8 cellular contexts compared by ENCODE assay signal in genomic region chr1:32337855-32338636, GRCh38. TPM values are rescaled to one million over a fixed set of nuclear protein-coding genes. Genes with fewer than 3 reads are reported as not detected.
A peak's percentile ranks its signal among the peaks of the same experiment; 100 is the strongest.
DNase-seq lines count a peak whose midpoint lies in the region; ATAC-seq, FAIRE-seq and TF ChIP-seq lines count a peak whose summit lies in the region.

No MANE protein-coding gene starts in this region.

- no peak for FAIRE-seq in small intestine (lab: Jason Lieb, UNC)

- H3K4me1 ChIP-seq in HCT116 (ENCODE audit: control insufficient read depth in 1 of 2, insufficient read depth in 2 of 2, low read length in 2 of 2), result peaks cover 9 to 45% of the 10 kb centered on the region in 2 experiments; a peak in 3 of 4 replicates
- peaks cover 25% of the 10 kb centered on the region for H3K4me1 ChIP-seq in SJCRH30
- H3K4me1 ChIP-seq in small intestine (ENCODE audit: control insufficient read depth in 2 of 2, insufficient read depth in 1 of 2, low read depth in 1 of 2, low read length in 1 of 2), result peaks cover 0 to 2% of the 10 kb centered on the region in 2 donors

- H3K79me2 ChIP-seq in HCT116 (ENCODE audit: insufficient read depth, low read length), result peaks cover 24% of the 10 kb centered on the region

- no peak overlapping the region for H3K4me2 ChIP-seq in HCT116 (ENCODE audit: low read length)

- no peaks in the 10 kb centered on the region for H3K9me2 ChIP-seq in HCT116 (ENCODE audit: insufficient read depth)

- in situ Hi-C loops in GM13977 (cut with MboI; ENCODE audit: low pct_unique_long_range_greater_than_20kb, low sequenced_read_pairs, unreplicated experiment), result no loop called here

- no peak overlapping the region for H3K9ac ChIP-seq in HCT116 (ENCODE audit: low read length)

- peaks cover 0 to 14% of the 10 kb centered on the region in 2 experiments; a peak in 1 of 4 replicates for H3K36me3 ChIP-seq in HCT116 (ENCODE audit: control insufficient read depth in 1 of 2, insufficient read depth in 2 of 2, low read length in 2 of 2)
- H3K36me3 ChIP-seq in SJCRH30, result peaks cover 19% of the 10 kb centered on the region
- H3K36me3 ChIP-seq in small intestine (ENCODE audit: control insufficient read depth in 2 of 2, insufficient read depth in 2 of 2, low read length in 2 of 2), result no peaks in the 10 kb centered on the region

- TF ChIP-seq CTCF in HCT116 (IDR thresholded peaks at IDR 0.05 in 2 of 3, conservative IDR thresholded peaks at IDR 0.05 in 1 of 3; ENCODE audit: borderline replicate concordance in 1 of 3, insufficient read depth in 1 of 3, low read depth in 2 of 3, low read length in 2 of 3) (no peak), GM13977 (IDR thresholded peaks at IDR 0.05; ENCODE audit: extremely low read depth, insufficient read depth, missing control alignments) (no peak)

- TF ChIP-seq POLR2A in HCT116 (IDR thresholded peaks at IDR 0.05; ENCODE audit: borderline replicate concordance, extremely low read depth, insufficient read depth, insufficient read length), result no peak

- no peaks in the 10 kb centered on the region for H4K20me1 ChIP-seq in HCT116 (ENCODE audit: insufficient read depth)

- RAD21 ChIA-PET in HCT116 (lab: Charles Lee; ENCODE audit: low non-redundant PET in 1 of 2, low total read pairs in 2 of 2, uncharacterized antibody in 2 of 2, unreplicated experiment in 2 of 2), result no interaction called here

- H3K27me3 ChIP-seq in HCT116 (ENCODE audit: insufficient read depth, low read length) (no peaks in the 10 kb centered on the region), SJCRH30 (no peaks in the 10 kb centered on the region), small intestine (ENCODE audit: control insufficient read depth in 2 of 2, insufficient read depth in 2 of 2, low read length in 2 of 2) (no peaks in the 10 kb centered on the region)

- H3K27ac ChIP-seq in HCT116 (ENCODE audit: low read depth, low read length), result peak overlapping the region; percentile 1; the same call in 1 of the 2 replicates
- H3K27ac ChIP-seq in SJCRH30, result peak overlapping the region; percentile 89
- peak overlapping the region in 1 of 2 donors; percentile 58 for H3K27ac ChIP-seq in small intestine (ENCODE audit: low read depth in 1 of 2, low read length in 1 of 2)

- POLR2A ChIA-PET in HCT116 (lab: Charles Lee), result interaction anchor here (0.9 to 1.4 kb wide), 2 partner anchors 15 to 97 kb away, joined by 3 read pairs; no protein-coding TSS in a partner anchor

- ATAC-seq in HCT116 (no peak), GM18870 (IDR thresholded peaks at IDR 0.05; ENCODE audit: unreplicated experiment) (no peak)

- 19 to 55% (median 30%) methylated on average over 16 of the region's 16 CpGs for WGBS in small intestine, 3 donors

- DNase-seq in HCT116 (ENCODE audit: low read depth, low spot score) (no peak), SJCRH30 (peak; percentile 91 to 95), foreskin melanocyte (peak; percentile 85), small intestine (peak; percentile 50), NCI-H2171 treated with DMSO at 0.1 percent for 48 hours (lab: John Stamatoyannopoulos, UW) (no peak), HPDE6-E6E7 (ENCODE audit: extremely low spot score) (no peak), GM13977 (ENCODE audit: low spot score) (no peak)

- no peak for TF ChIP-seq RAD21 in HCT116 (IDR thresholded peaks at IDR 0.05; ENCODE audit: low read depth)

- no peak overlapping the region for H3K4me3 ChIP-seq in HCT116 (replicated peaks in 1 of 2; ENCODE audit: low read depth in 1 of 2, low read length in 2 of 2)
- H3K4me3 ChIP-seq in SJCRH30, result peak overlapping the region; percentile 23
- H3K4me3 ChIP-seq in small intestine (ENCODE audit: low read depth in 1 of 2, low read length in 2 of 2), result no peak overlapping the region

- intact Hi-C loops in HCT116 (cut with micrococcal nuclease), result no loop called here

- CTCF ChIA-PET in HCT116 (lab: Charles Lee), result no interaction called here

- H2AFZ ChIP-seq in HCT116 (ENCODE audit: low read depth, low read length, poor library complexity, severe bottlenecking), result no peak overlapping the region

- H3K9me3 ChIP-seq in HCT116 (ENCODE audit: control insufficient read depth in 1 of 2, insufficient read depth in 1 of 2, low read depth in 1 of 2, low read length in 2 of 2), result no peaks in the 10 kb centered on the region
- H3K9me3 ChIP-seq in SJCRH30 (replicated peaks), result no peaks in the 10 kb centered on the region
- H3K9me3 ChIP-seq in small intestine (ENCODE audit: control insufficient read depth, low read depth), result no peaks in the 10 kb centered on the region

- BruUV-seq in HCT116 (replicated peaks; lab: Mats Ljungman, UMichigan), result no TSS peak

TF ChIP-seq in HCT116, 20 proteins besides CTCF, POLR2A, EP300 and RAD21:
- TF ChIP-seq ZNF274 (IDR thresholded peaks at IDR 0.05; ENCODE audit: low read depth, low read length) (no peak), FOSL1 (IDR thresholded peaks at IDR 0.05; ENCODE audit: low read depth) (no peak), ELF1 (IDR thresholded peaks at IDR 0.05; ENCODE audit: borderline replicate concordance, low read depth) (no peak), SP1 (IDR thresholded peaks at IDR 0.05; ENCODE audit: low read depth) (no peak), TCF7L2 (IDR thresholded peaks at IDR 0.05; ENCODE audit: borderline replicate concordance, extremely low read depth, insufficient read depth, insufficient read length) (no peak), ATF3 (IDR thresholded peaks at IDR 0.05) (no peak), SIN3A (IDR thresholded peaks at IDR 0.05; ENCODE audit: low read depth) (no peak), CEBPB (IDR thresholded peaks at IDR 0.05; ENCODE audit: low read depth) (no peak), ZFX (IDR thresholded peaks at IDR 0.05) (no peak), YY1 (IDR thresholded peaks at IDR 0.05; ENCODE audit: extremely low read depth, insufficient replicate concordance, low read depth, low read length) (no peak), POLR2AphosphoS5 (IDR thresholded peaks at IDR 0.05; ENCODE audit: low read depth, low read length) (no peak), SRF (IDR thresholded peaks at IDR 0.05; ENCODE audit: low read depth) (no peak), JUND (IDR thresholded peaks at IDR 0.05) (no peak), EZH2 (IDR thresholded peaks at IDR 0.05) (no peak), EGR1 (IDR thresholded peaks at IDR 0.05; ENCODE audit: low read depth) (no peak), CBX3 (IDR thresholded peaks at IDR 0.05; ENCODE audit: low read depth) (no peak)
- TF ChIP-seq, protein P1, sequence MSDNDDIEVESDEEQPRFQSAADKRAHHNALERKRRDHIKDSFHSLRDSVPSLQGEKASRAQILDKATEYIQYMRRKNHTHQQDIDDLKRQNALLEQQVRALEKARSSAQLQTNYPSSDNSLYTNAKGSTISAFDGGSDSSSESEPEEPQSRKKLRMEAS (IDR thresholded peaks at IDR 0.05), result no peak
- TF ChIP-seq, protein P2, sequence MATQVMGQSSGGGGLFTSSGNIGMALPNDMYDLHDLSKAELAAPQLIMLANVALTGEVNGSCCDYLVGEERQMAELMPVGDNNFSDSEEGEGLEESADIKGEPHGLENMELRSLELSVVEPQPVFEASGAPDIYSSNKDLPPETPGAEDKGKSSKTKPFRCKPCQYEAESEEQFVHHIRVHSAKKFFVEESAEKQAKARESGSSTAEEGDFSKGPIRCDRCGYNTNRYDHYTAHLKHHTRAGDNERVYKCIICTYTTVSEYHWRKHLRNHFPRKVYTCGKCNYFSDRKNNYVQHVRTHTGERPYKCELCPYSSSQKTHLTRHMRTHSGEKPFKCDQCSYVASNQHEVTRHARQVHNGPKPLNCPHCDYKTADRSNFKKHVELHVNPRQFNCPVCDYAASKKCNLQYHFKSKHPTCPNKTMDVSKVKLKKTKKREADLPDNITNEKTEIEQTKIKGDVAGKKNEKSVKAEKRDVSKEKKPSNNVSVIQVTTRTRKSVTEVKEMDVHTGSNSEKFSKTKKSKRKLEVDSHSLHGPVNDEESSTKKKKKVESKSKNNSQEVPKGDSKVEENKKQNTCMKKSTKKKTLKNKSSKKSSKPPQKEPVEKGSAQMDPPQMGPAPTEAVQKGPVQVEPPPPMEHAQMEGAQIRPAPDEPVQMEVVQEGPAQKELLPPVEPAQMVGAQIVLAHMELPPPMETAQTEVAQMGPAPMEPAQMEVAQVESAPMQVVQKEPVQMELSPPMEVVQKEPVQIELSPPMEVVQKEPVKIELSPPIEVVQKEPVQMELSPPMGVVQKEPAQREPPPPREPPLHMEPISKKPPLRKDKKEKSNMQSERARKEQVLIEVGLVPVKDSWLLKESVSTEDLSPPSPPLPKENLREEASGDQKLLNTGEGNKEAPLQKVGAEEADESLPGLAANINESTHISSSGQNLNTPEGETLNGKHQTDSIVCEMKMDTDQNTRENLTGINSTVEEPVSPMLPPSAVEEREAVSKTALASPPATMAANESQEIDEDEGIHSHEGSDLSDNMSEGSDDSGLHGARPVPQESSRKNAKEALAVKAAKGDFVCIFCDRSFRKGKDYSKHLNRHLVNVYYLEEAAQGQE (IDR thresholded peaks at IDR 0.05; ENCODE audit: low read depth), result no peak

RNA-seq across cellular contexts. Expression of gene MARCKSL1, which starts 2.0 kb away (rescaled TPM):
- 127 TPM for total RNA-seq in HCT116 (2021; ENCODE audit: unreplicated experiment)
- 69.6 and 89.3 TPM in 2 replicates for polyA plus RNA-seq in HCT116 (2012)
- 207 and 208 TPM in 2 replicates for total RNA-seq in SJCRH30 (2014; rRNA removed; shearing (Covaris generic))
- polyA plus RNA-seq in small intestine, result 100 to 1,000 TPM in 1 of 3 donors, 10 to 100 TPM in 2; 55.9 to 132 (median 56.7) TPM

RNA-seq across cellular contexts. Expression of gene FAM229A, which starts 24.2 kb away (rescaled TPM):
- 16.1 TPM for total RNA-seq in HCT116 (2021; ENCODE audit: unreplicated experiment)
- 6.8 and 8.1 TPM in 2 replicates for polyA plus RNA-seq in HCT116 (2012)
- 2.1 and 4.2 TPM in 2 replicates for total RNA-seq in SJCRH30 (2014; rRNA removed; shearing (Covaris generic))
- polyA plus RNA-seq in small intestine, result 10 to 100 TPM in 2 of 3 donors, 1 to 10 TPM in 1; 4.9 to 69.8 (median 44.9) TPM

RNA-seq across cellular contexts. Expression of gene TSSK3, which starts 24.3 kb away (rescaled TPM):
- 1.6 TPM for total RNA-seq in HCT116 (2021; ENCODE audit: unreplicated experiment)
- 3.5 and 3.8 TPM in 2 replicates for polyA plus RNA-seq in HCT116 (2012)
- 1.0 and 1.2 TPM in 2 replicates for total RNA-seq in SJCRH30 (2014; rRNA removed; shearing (Covaris generic))
- under 1 TPM in 2 of 3 donors, not detected in 1; 0.45 to 0.48 TPM for polyA plus RNA-seq in small intestine

RNA-seq across cellular contexts. Expression of gene HDAC1, which starts 46.2 kb away (rescaled TPM):
- total RNA-seq in HCT116 (2021; ENCODE audit: unreplicated experiment), result 232 TPM
- polyA plus RNA-seq in HCT116 (2012), result 195 and 233 TPM in 2 replicates
- total RNA-seq in SJCRH30 (2014; rRNA removed; shearing (Covaris generic)), result 156 and 160 TPM in 2 replicates
- 100 to 1,000 TPM in 2 of 3 donors, 10 to 100 TPM in 1; 87.0 to 116 (median 107) TPM for polyA plus RNA-seq in small intestine

RNA-seq across cellular contexts. Expression of gene BSDC1, which starts 56.2 kb away (rescaled TPM):
- 47.0 TPM for total RNA-seq in HCT116 (2021; ENCODE audit: unreplicated experiment)
- 31.7 and 33.3 TPM in 2 replicates for polyA plus RNA-seq in HCT116 (2012)
- total RNA-seq in SJCRH30 (2014; rRNA removed; shearing (Covaris generic)), result 49.4 and 54.5 TPM in 2 replicates
- polyA plus RNA-seq in small intestine, result 10 to 100 TPM; 38.5 to 39.7 (median 39.1) TPM

Comparison
In these comparisons a context has a peak if more than half of its experiments do, and no peak if none do; other contexts are left out.
1. DNase-seq: peak in SJCRH30 (2 of 2), foreskin melanocyte (single experiment) and small intestine (single experiment); none in HCT116 (single experiment), NCI-H2171 treated with DMSO at 0.1 percent for 48 hours (single experiment), HPDE6-E6E7 (single experiment) and GM13977 (single experiment).